ENCODE assay signal across 8 cellular contexts in the genomic region with DNA sequence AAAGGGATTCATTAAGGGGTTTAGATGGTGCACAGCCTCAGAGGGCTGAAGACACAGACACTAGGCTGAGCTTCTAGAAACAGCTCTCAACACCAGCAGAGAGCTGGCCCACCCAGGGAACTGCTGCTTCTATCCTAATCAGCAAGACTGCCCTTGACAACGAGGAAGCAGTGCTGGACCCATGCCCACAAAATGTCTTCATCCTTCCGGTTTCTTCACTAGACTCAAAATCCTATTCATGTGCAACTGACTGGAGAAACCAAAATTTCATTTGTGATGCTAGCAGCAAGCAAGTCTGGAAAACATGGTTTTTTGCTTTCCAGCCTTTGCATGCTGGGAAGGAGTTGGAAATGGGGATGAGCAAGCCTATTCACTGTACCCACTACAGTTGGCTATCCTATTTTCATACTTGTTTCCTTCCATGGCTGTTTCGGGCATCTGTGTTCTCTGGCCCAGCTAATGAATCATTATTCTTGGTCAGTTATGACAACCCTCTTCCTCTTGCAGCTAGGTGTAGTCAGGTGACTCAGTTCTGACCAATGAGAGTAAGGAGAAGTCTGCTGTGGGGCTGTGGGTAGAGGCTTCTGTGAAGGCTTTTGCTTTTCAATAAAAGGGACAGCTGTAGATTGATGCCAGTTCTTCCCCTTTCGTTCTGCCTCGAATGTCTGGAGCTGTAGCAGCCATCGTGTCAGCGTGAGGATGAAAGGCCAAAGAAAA. TPM values are rescaled to one million over a fixed set of nuclear protein-coding genes. Genes with fewer than 3 reads are reported as not detected.
DNase-seq lines count a peak whose midpoint lies in the region; ATAC-seq and TF ChIP-seq lines count a peak whose summit lies in the region.

No MANE protein-coding gene starts in this region.

- no peak overlapping the region for H3K27ac ChIP-seq in Peyer's patch
- H3K27ac ChIP-seq in testis = no peak overlapping the region
- no peak overlapping the region for H3K27ac ChIP-seq in effector memory CD4-positive, alpha-beta T cell (ENCODE audit: insufficient read depth, low read length, poor library complexity, severe bottlenecking)

- WGBS in testis, 2 donors = 62 to 70% methylated on average over 7 of the region's 7 CpGs

- H3K9me3 ChIP-seq in Peyer's patch = no peaks in the 10 kb centered on the region
- H3K9me3 ChIP-seq in testis = no peaks in the 10 kb centered on the region
- H3K9me3 ChIP-seq in effector memory CD4-positive, alpha-beta T cell (ENCODE audit: control insufficient read depth, low read length) = no peaks in the 10 kb centered on the region

- H3K4me1 ChIP-seq in Peyer's patch (peaks cover 0 to 4% (median 0%) of the 10 kb centered on the region in 4 donors), testis (no peaks in the 10 kb centered on the region)
- H3K4me1 ChIP-seq in effector memory CD4-positive, alpha-beta T cell (ENCODE audit: control insufficient read depth, insufficient read depth, low read length, poor library complexity, severe bottlenecking) = no peaks in the 10 kb centered on the region

- no peaks in the 10 kb centered on the region for H3K27me3 ChIP-seq in Peyer's patch
- no peaks in the 10 kb centered on the region for H3K27me3 ChIP-seq in testis
- no peaks in the 10 kb centered on the region for H3K27me3 ChIP-seq in effector memory CD4-positive, alpha-beta T cell (replicated peaks; ENCODE audit: control insufficient read depth, insufficient read depth, low read length, poor library complexity, severe bottlenecking)

- H3K4me3 ChIP-seq in Peyer's patch (no peak overlapping the region), testis (no peak overlapping the region)
- H3K4me3 ChIP-seq in effector memory CD4-positive, alpha-beta T cell (ENCODE audit: insufficient read depth, low read depth, low read length, poor library complexity, severe bottlenecking) = no peak overlapping the region

- peak; percentile 56 to 66 for ATAC-seq in activated CD4-positive, CD25-positive, alpha-beta regulatory T cell treated with anti-CD3 and anti-CD28 coated beads, Interleukin-2, amount 50 U/mL, for 24 hours
- peak; percentile 96 for ATAC-seq in HG03060 (IDR thresholded peaks at IDR 0.05; ENCODE audit: low read depth, unreplicated experiment)

- intact Hi-C loops in testis (cut with DNase I; ENCODE audit: low total_unique reads) = no loop called here

- TF ChIP-seq POLR2A in Peyer's patch (IDR thresholded peaks at IDR 0.05) (no peak), testis (IDR thresholded peaks at IDR 0.05) (no peak)

- H3K36me3 ChIP-seq in Peyer's patch (no peaks in the 10 kb centered on the region), testis (ENCODE audit: low read depth, missing control alignments) (no peaks in the 10 kb centered on the region)
- no peaks in the 10 kb centered on the region for H3K36me3 ChIP-seq in effector memory CD4-positive, alpha-beta T cell (ENCODE audit: control insufficient read depth, insufficient read depth, low read length)

- DNase-seq in activated CD4-positive, CD25-positive, alpha-beta regulatory T cell (lab: John Stamatoyannopoulos, UW) = no peak
- DNase-seq in Peyer's patch (peak in 2 of 3 donors; percentile 19 to 74), fibroblast of peridontal ligament (ENCODE audit: extremely low read depth) (peak; percentile 68), testis (peak; percentile 72), GDM1 (lab: John Stamatoyannopoulos, UW) (no peak)
- DNase-seq in effector memory CD4-positive, alpha-beta T cell = no peak

- TF ChIP-seq CTCF in Peyer's patch (IDR thresholded peaks at IDR 0.05) (no peak), testis (IDR thresholded peaks at IDR 0.05) (no peak)

RNA-seq across cellular contexts. Expression of a gene that starts 14.6 kb away (rescaled TPM):
- total RNA-seq in Peyer's patch = 10 to 100 TPM in 2 of 4 donors, 1 to 10 TPM in 2; 6.6 to 13.9 (median 9.3) TPM
- 1 to 10 TPM in 1 of 2 donors, under 1 TPM in 1; 0.31 to 1.1 TPM for total RNA-seq in testis
- 1.4 TPM for polyA plus RNA-seq in testis (ENCODE audit: insufficient read depth, low read depth, low replicate concordance)

RNA-seq across cellular contexts. Expression of a gene that starts 33.0 kb away (rescaled TPM):
- total RNA-seq in Peyer's patch = not detected
- total RNA-seq in testis = under 1 TPM; 0.19 to 0.24 TPM
- polyA plus RNA-seq in testis (ENCODE audit: insufficient read depth, low read depth, low replicate concordance) = 0.32 TPM

Comparison
In these comparisons a context has a peak if more than half of its experiments do, and no peak if none do; other contexts are left out.
1. DNase-seq: peak in Peyer's patch (2 of 3), fibroblast of peridontal ligament (single experiment) and testis (single experiment); none in activated CD4-positive, CD25-positive, alpha-beta regulatory T cell (0 of 4), effector memory CD4-positive, alpha-beta T cell (0 of 3) and GDM1 (single experiment).